ENCODE assay signal across 26 cellular contexts in genomic region chr7:24200407-24200806, GRCh38.
"Had no signal": no experiment of that assay in that cellular context is flagged by ENCODE, and none has a peak within 500 bp of the region (broad histone marks: within the 10 kb centered on the region; RNA-seq: fewer than 3 reads in every experiment).

No MANE protein-coding gene starts in this region.

- H3K9me3 ChIP-seq: breast epithelium, gastrocnemius medialis, suprapubic skin, tibial artery had no signal

- H3K4me3 Mint-ChIP-seq: activated B cell treated with CpG ODN at 0.5 μM for 24 hours; activated CD8-positive, alpha-beta memory T cell treated with anti-CD3 and anti-CD28 coated beads, Interleukin-2, amount 10 ng/mL, durations not matched to agents 7 days and 5 days; activated CD8-positive, alpha-beta T cell treated with anti-CD3 and anti-CD28 coated beads, Interleukin-2, amount 10 ng/mL, durations not matched to agents 7 days and 5 days; activated naive CD4-positive, alpha-beta T cell treated with anti-CD3 and anti-CD28 coated beads, Interleukin-2, amount 50 U/mL, for 24 hours; activated naive CD8-positive, alpha-beta T cell treated with anti-CD3 and anti-CD28 coated beads, Interleukin-2, amount 50 U/mL, for 24 hours; central memory CD8-positive, alpha-beta T cell; naive thymus-derived CD8-positive, alpha-beta T cell; T-helper 2 cell treated with Interferon-gamma antibody and Interleukin-4, amounts not matched to agents 5 μg/mL and 100 μg/mL, for 36 hours had no signal

- H3K4me1 Mint-ChIP-seq: activated B cell treated with CpG ODN at 0.5 μM for 24 hours had no signal

- ATAC-seq: activated CD8-positive, alpha-beta memory T cell treated with anti-CD3 and anti-CD28 coated beads, Interleukin-2, amount 10 ng/mL, durations not matched to agents 7 days and 5 days; gastrocnemius medialis; left colon; right cardiac atrium had no signal

- DNase-seq: activated B cell treated with CpG ODN at 0.5 μM for 24 hours; activated CD4-positive, alpha-beta T cell treated with anti-CD3 and anti-CD28 coated beads, Interleukin-2, amount 50 U/mL, for 1 hour; activated CD8-positive, alpha-beta memory T cell treated with anti-CD3 and anti-CD28 coated beads, Interleukin-2, amount 10 ng/mL, durations not matched to agents 7 days and 5 days; activated CD8-positive, alpha-beta T cell treated with anti-CD3 and anti-CD28 coated beads, Interleukin-2, amount 10 ng/mL, durations not matched to agents 7 days and 5 days; activated naive CD8-positive, alpha-beta T cell treated with anti-CD3 and anti-CD28 coated beads, Interleukin-2, amount 50 U/mL, for 24 hours; activated T-cell treated with anti-CD3 and anti-CD28 coated beads, Interleukin-2, amount 50 U/mL, for 48 hours; amygdala; dermis blood vessel endothelial cell; effector CD8-positive, alpha-beta T cell; gastrocnemius medialis; hypothalamus; kidney; left colon; posterior cingulate gyrus; right cardiac atrium; stimulated activated CD4-positive, alpha-beta T cell treated with anti-CD3 and anti-CD28 coated beads, Interleukin-15, amount 100 ng/mL, for 24 hours; stimulated activated CD4-positive, alpha-beta T cell treated with anti-CD3 and anti-CD28 coated beads, Interleukin-2, amount 100 ng/mL, for 24 hours; tibial artery had no signal

- H3K4me3 ChIP-seq: breast epithelium, gastrocnemius medialis, suprapubic skin, tibial artery had no signal

- H3K36me3 ChIP-seq: breast epithelium, gastrocnemius medialis, suprapubic skin, tibial artery had no signal

- H3K4me1 ChIP-seq: breast epithelium, gastrocnemius medialis, suprapubic skin, tibial artery had no signal

- H3K27me3 ChIP-seq: breast epithelium, gastrocnemius medialis, suprapubic skin, tibial artery had no signal

- H3K36me3 Mint-ChIP-seq: activated CD8-positive, alpha-beta memory T cell treated with anti-CD3 and anti-CD28 coated beads, Interleukin-2, amount 10 ng/mL, durations not matched to agents 7 days and 5 days; immature natural killer cell; naive thymus-derived CD8-positive, alpha-beta T cell had no signal

- H3K27ac Mint-ChIP-seq: activated B cell treated with CpG ODN at 0.5 μM for 24 hours; activated CD8-positive, alpha-beta memory T cell treated with anti-CD3 and anti-CD28 coated beads, Interleukin-2, amount 10 ng/mL, durations not matched to agents 7 days and 5 days; activated CD8-positive, alpha-beta T cell treated with anti-CD3 and anti-CD28 coated beads, Interleukin-2, amount 10 ng/mL, durations not matched to agents 7 days and 5 days; activated naive CD4-positive, alpha-beta T cell treated with anti-CD3 and anti-CD28 coated beads, Interleukin-2, amount 50 U/mL, for 24 hours; activated naive CD8-positive, alpha-beta T cell treated with anti-CD3 and anti-CD28 coated beads, Interleukin-2, amount 50 U/mL, for 24 hours; activated T-helper 2 cell treated with anti-CD3 and anti-CD28 coated beads, Interferon-gamma antibody, Interleukin-2, Interleukin-4, amounts not matched to agents 10 μg/mL and 5 μg/mL and 100 μg/mL, durations not matched to agents 14 hours and 24 hours and 36 hours; immature natural killer cell; T-helper 2 cell treated with Interferon-gamma antibody and Interleukin-4, amounts not matched to agents 5 μg/mL and 100 μg/mL, for 36 hours had no signal

- H3K9me3 Mint-ChIP-seq: activated B cell treated with CpG ODN at 0.5 μM for 24 hours; activated naive CD4-positive, alpha-beta T cell treated with anti-CD3 and anti-CD28 coated beads, Interleukin-2, amount 50 U/mL, for 24 hours; activated naive CD8-positive, alpha-beta T cell treated with anti-CD3 and anti-CD28 coated beads, Interleukin-2, amount 50 U/mL, for 24 hours; activated T-helper 2 cell treated with anti-CD3 and anti-CD28 coated beads, Interferon-gamma antibody, Interleukin-2, Interleukin-4, amounts not matched to agents 10 μg/mL and 5 μg/mL and 100 μg/mL, durations not matched to agents 14 hours and 24 hours and 36 hours; central memory CD8-positive, alpha-beta T cell; immature natural killer cell; naive thymus-derived CD8-positive, alpha-beta T cell; T-helper 2 cell treated with Interferon-gamma antibody and Interleukin-4, amounts not matched to agents 5 μg/mL and 100 μg/mL, for 36 hours had no signal

- H3K27me3 Mint-ChIP-seq: activated CD8-positive, alpha-beta memory T cell treated with anti-CD3 and anti-CD28 coated beads, Interleukin-2, amount 10 ng/mL, durations not matched to agents 7 days and 5 days; central memory CD8-positive, alpha-beta T cell had no signal
